In the genomic region with DNA sequence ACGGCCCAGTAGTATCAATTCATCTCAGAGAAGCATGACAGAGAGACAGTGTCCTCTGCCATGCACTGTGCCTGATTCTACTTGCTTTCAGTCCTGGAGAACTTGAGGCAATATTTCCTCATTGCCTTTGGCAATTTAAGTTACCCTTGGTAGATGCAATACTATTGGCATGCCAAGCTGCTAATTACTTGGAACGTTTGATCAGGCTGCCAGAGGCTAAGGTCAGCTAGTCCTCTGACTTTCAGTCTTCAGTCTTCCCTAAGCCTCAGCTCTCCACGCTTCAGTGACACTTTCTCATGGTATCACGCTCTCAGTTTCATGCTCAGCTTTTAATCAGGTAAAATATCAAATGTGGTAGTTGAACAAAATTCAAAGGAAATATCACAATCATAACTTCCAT, we compare ENCODE assay signal across 22 cellular contexts. TPM values are rescaled to one million over a fixed set of nuclear protein-coding genes. Genes with fewer than 3 reads are reported as not detected.
DNase-seq lines count a peak whose midpoint lies in the region; ATAC-seq, FAIRE-seq and TF ChIP-seq lines count a peak whose summit lies in the region.
"Had no signal": no experiment of that assay in that cellular context is flagged by ENCODE, and none has a peak within 500 bp of the region (broad histone marks: within the 10 kb centered on the region; RNA-seq: fewer than 3 reads in every experiment).

No MANE protein-coding gene starts in this region.

- ATAC-seq in psoas muscle: peak in 3 of 4 donors; percentile 32 to 43 (median 40)
- ATAC-seq in GM21825 (IDR thresholded peaks at IDR 0.05; ENCODE audit: unreplicated experiment): no peak
- ATAC-seq: CD8-positive, alpha-beta T cell had no signal

- H3K36me3 ChIP-seq in endodermal cell (ENCODE audit: control insufficient read depth, insufficient read depth, low read length) (no peaks in the 10 kb centered on the region), psoas muscle (ENCODE audit: insufficient read depth in 1 of 2, low read depth in 1 of 2) (no peaks in the 10 kb centered on the region)
- H3K36me3 ChIP-seq: MG63, SJSA1 had no signal

- no peaks in the 10 kb centered on the region for H3K27me3 ChIP-seq in endodermal cell (ENCODE audit: control insufficient read depth, insufficient read depth, low read length, poor library complexity, severe bottlenecking)
- no peaks in the 10 kb centered on the region for H3K27me3 ChIP-seq in psoas muscle (ENCODE audit: insufficient read depth in 3 of 3, low read length in 2 of 3)
- H3K27me3 ChIP-seq: MG63, SJSA1 had no signal

- peaks cover 23% of the 10 kb centered on the region for H3K4me1 Mint-ChIP-seq in endodermal cell

- TF ChIP-seq CTCF in endodermal cell (conservative IDR thresholded peaks at IDR 0.05) (no peak), psoas muscle (IDR thresholded peaks at IDR 0.05) (no peak)

- H3K4me1 ChIP-seq in endodermal cell (ENCODE audit: control insufficient read depth, insufficient read depth, low read length) (no peaks in the 10 kb centered on the region), psoas muscle (peaks cover 42% of the 10 kb centered on the region)

- TF ChIP-seq POLR2A in GM12891 (IDR thresholded peaks at IDR 0.05; ENCODE audit: low read depth, low read length) (no peak), GM12892 (IDR thresholded peaks at IDR 0.05; ENCODE audit: low read depth, low read length) (no peak)

- H3K27ac Mint-ChIP-seq in endodermal cell: no peak overlapping the region
- H3K27ac Mint-ChIP-seq: CD8-positive, alpha-beta T cell had no signal

- H3K36me3 Mint-ChIP-seq in endodermal cell (ENCODE audit: low read depth): no peaks in the 10 kb centered on the region
- H3K36me3 Mint-ChIP-seq: CD8-positive, alpha-beta T cell had no signal

- no peak overlapping the region for H3K4me3 Mint-ChIP-seq in endodermal cell
- H3K4me3 Mint-ChIP-seq: CD8-positive, alpha-beta T cell had no signal

- H3K4me3 ChIP-seq in endodermal cell (ENCODE audit: low read length) (no peak overlapping the region), psoas muscle (no peak overlapping the region)
- H3K4me3 ChIP-seq: MG63, SJSA1 had no signal

- DNase-seq in GM12891 (ENCODE audit: insufficient read length, low spot score) (no peak), endodermal cell (peak; percentile 3), kidney tubule cell (ENCODE audit: low spot score) (peak; percentile 52), psoas muscle (no peak), GM12892 (ENCODE audit: insufficient read length) (no peak), LoVo (ENCODE audit: low spot score) (no peak), T-helper 2 cell (no peak)
- DNase-seq: 8988T; C1 segment of cervical spinal cord; CD8-positive, alpha-beta T cell; DND-41; Kasumi-1; MG63; NCI-H1417 treated with DMSO at 0.1 percent for 48 hours; NCI-H187; NCI-H446 treated with DMSO at 0.1 percent for 48 hours; NCI-H526 treated with DMSO at 0.1 percent for 48 hours; OCI-M1 had no signal

- H3K27me3 Mint-ChIP-seq in endodermal cell (ENCODE audit: insufficient read depth): peaks cover 3% of the 10 kb centered on the region

- WGBS in endodermal cell (ENCODE audit: insufficient coverage in 1 of 2, insufficient read length in 1 of 2), 2 experiments: 89 to 91% methylated on average over 4 of the region's 4 CpGs
- 28 to 56% (median 30%) methylated on average over 4 of the region's 4 CpGs for WGBS in psoas muscle, 3 donors

- intact Hi-C loops in psoas muscle (cut with DNase I): no loop called here

- no peak overlapping the region for H3K27ac ChIP-seq in endodermal cell (ENCODE audit: low read depth, low read length)
- peak overlapping the region; percentile 69 for H3K27ac ChIP-seq in psoas muscle
- H3K27ac ChIP-seq: SJSA1 had no signal

- no peak overlapping the region for H3K9ac ChIP-seq in endodermal cell (ENCODE audit: extremely low read depth, low read length, poor library complexity, severe bottlenecking)

- peak; percentile 71 for FAIRE-seq in GM12891 (lab: Jason Lieb, UNC)
- no peak for FAIRE-seq in GM12892 (lab: Jason Lieb, UNC)
- FAIRE-seq: H54, RCC 7860 had no signal

- H3K9me3 Mint-ChIP-seq in endodermal cell: peaks cover 1% of the 10 kb centered on the region
- H3K9me3 Mint-ChIP-seq: CD8-positive, alpha-beta T cell had no signal

- H3K9me3 ChIP-seq in endodermal cell (ENCODE audit: control insufficient read depth, low read length) (no peaks in the 10 kb centered on the region), psoas muscle (no peaks in the 10 kb centered on the region)
- H3K9me3 ChIP-seq: MG63, SJSA1 had no signal

TF ChIP-seq in GM12891, 5 proteins besides CTCF, POLR2A, EP300 and RAD21:
- TF ChIP-seq SPI1 (IDR thresholded peaks at IDR 0.05; ENCODE audit: low read depth, low read length) (no peak), PAX5 (IDR thresholded peaks at IDR 0.05; ENCODE audit: insufficient read depth, low read length, severe bottlenecking) (no peak), TAF1 (IDR thresholded peaks at IDR 0.05; ENCODE audit: low read depth, low read length) (no peak), POLR2AphosphoS5 (IDR thresholded peaks at IDR 0.05; ENCODE audit: low read depth, low read length) (no peak), POU2F2 (IDR thresholded peaks at IDR 0.05; ENCODE audit: low read depth, low read length) (no peak)

RNA-seq across cellular contexts. Expression of a gene that starts 13.1 kb away (rescaled TPM):
- 4.8 TPM for polyA plus RNA-seq in GM12891 (2012; ENCODE audit: low read depth, missing spikeins)
- total RNA-seq in endodermal cell: 10 to 100 TPM; 17.9 to 24.7 TPM
- 21.2 TPM for polyA plus RNA-seq in endodermal cell (2013, experiment 1 of 2)
- 21.0 TPM for polyA plus RNA-seq in endodermal cell (2013, experiment 2 of 2)
- 10 to 100 TPM; 24.1 to 74.7 (median 50.1) TPM for total RNA-seq in psoas muscle
- 10 to 100 TPM; 15.1 to 57.3 (median 36.9) TPM for polyA plus RNA-seq in psoas muscle
- 8.1 TPM for polyA plus RNA-seq in GM12892 (2012; ENCODE audit: missing spikeins)

Comparison
In these comparisons a context has a peak if more than half of its experiments do, and no peak if none do; other contexts are left out.
1. DNase-seq: peak in endodermal cell (single experiment) and kidney tubule cell (single experiment); none in GM12891 (single experiment), psoas muscle (0 of 2), GM12892 (single experiment), LoVo (single experiment) and T-helper 2 cell (0 of 5).